8 cellular contexts compared by ENCODE assay signal in genomic region chr9:108473209-108474112, GRCh38.
DNase-seq lines count a peak whose midpoint lies in the region; ATAC-seq and TF ChIP-seq lines count a peak whose summit lies in the region.

No MANE protein-coding gene starts in this region.

- 20 to 36% methylated on average over 9 of the region's 9 CpGs for WGBS in heart right ventricle, 2 donors

- H3K36me3 Mint-ChIP-seq in activated CD4-positive, alpha-beta memory T cell treated with anti-CD3 and anti-CD28 coated beads for 36 hours, result no peaks in the 10 kb centered on the region

- H3K27ac ChIP-seq in heart right ventricle (no peak overlapping the region), left ventricle myocardium inferior (replicated peaks) (no peak overlapping the region), VCaP (peak overlapping the region; percentile 63)

- H3K4me3 ChIP-seq in heart right ventricle (no peak overlapping the region), left ventricle myocardium inferior (no peak overlapping the region)

- H3K27ac Mint-ChIP-seq in activated CD4-positive, alpha-beta memory T cell treated with anti-CD3 and anti-CD28 coated beads for 36 hours, result no peak overlapping the region

- H3K9me3 ChIP-seq in heart right ventricle (no peaks in the 10 kb centered on the region), left ventricle myocardium inferior (replicated peaks) (no peaks in the 10 kb centered on the region)

- no peaks in the 10 kb centered on the region for H3K9me3 Mint-ChIP-seq in activated CD4-positive, alpha-beta memory T cell treated with anti-CD3 and anti-CD28 coated beads for 36 hours

- POLR2A ChIA-PET in activated CD4-positive, alpha-beta memory T cell treated with anti-CD3 and anti-CD28 coated beads for 36 hours (lab: Charles Lee), result no interaction called here

- CTCF ChIA-PET in activated CD4-positive, alpha-beta memory T cell treated with anti-CD3 and anti-CD28 coated beads for 36 hours (lab: Charles Lee), result no interaction called here

- DNase-seq in heart right ventricle (no peak), left ventricle myocardium inferior (no peak), iris pigment epithelial cell (ENCODE audit: low read depth) (peak; percentile 89), posterior vena cava (ENCODE audit: low spot score) (no peak)
- DNase-seq in activated CD4-positive, alpha-beta memory T cell treated with anti-CD3 and anti-CD28 coated beads for 36 hours, result no peak

- H3K36me3 ChIP-seq in heart right ventricle, result no peaks in the 10 kb centered on the region
- H3K36me3 ChIP-seq in left ventricle myocardium inferior, result no peaks in the 10 kb centered on the region

- H3K27me3 ChIP-seq in heart right ventricle (no peaks in the 10 kb centered on the region), left ventricle myocardium inferior (ENCODE audit: low read depth) (no peaks in the 10 kb centered on the region)

- ATAC-seq in heart right ventricle (peak in 5 of 8 donors; percentile 45 to 78 (median 53)), GM19328 (IDR thresholded peaks at IDR 0.05; ENCODE audit: unreplicated experiment) (no peak), GM19351 (IDR thresholded peaks at IDR 0.05; ENCODE audit: unreplicated experiment) (no peak)

- no peak overlapping the region for H3K4me3 Mint-ChIP-seq in activated CD4-positive, alpha-beta memory T cell treated with anti-CD3 and anti-CD28 coated beads for 36 hours

- no peaks in the 10 kb centered on the region for H3K27me3 Mint-ChIP-seq in activated CD4-positive, alpha-beta memory T cell treated with anti-CD3 and anti-CD28 coated beads for 36 hours

- intact Hi-C loops in heart right ventricle (cut with DNase I) (loop anchor here in 1 of 10 donors (5.0 kb wide), 1 partner anchor 89 kb away; no protein-coding TSS in a partner anchor), left ventricle myocardium inferior (cut with micrococcal nuclease) (no loop called here), posterior vena cava (cut with DNase I) (loop anchor here in 1 of 2 donors (2.0 kb wide), 1 partner anchor 29 kb away; no protein-coding TSS in a partner anchor)
- intact Hi-C loops in activated CD4-positive, alpha-beta memory T cell treated with anti-CD3 and anti-CD28 coated beads for 36 hours (cut with micrococcal nuclease), result loop anchor here (10.0 kb wide), 1 partner anchor 91 kb away; no protein-coding TSS in a partner anchor

- peaks cover 3 to 35% (median 18%) of the 10 kb centered on the region in 9 donors for H3K4me1 ChIP-seq in heart right ventricle
- H3K4me1 ChIP-seq in left ventricle myocardium inferior, result peaks cover 17% of the 10 kb centered on the region

- TF ChIP-seq CTCF in heart right ventricle (IDR thresholded peaks at IDR 0.05) (no peak), left ventricle myocardium inferior (IDR thresholded peaks at IDR 0.05; ENCODE audit: borderline replicate concordance) (no peak), VCaP (conservative IDR thresholded peaks at IDR 0.05) (no peak)

- H3K4me1 Mint-ChIP-seq in activated CD4-positive, alpha-beta memory T cell treated with anti-CD3 and anti-CD28 coated beads for 36 hours (ENCODE audit: low read depth), result no peaks in the 10 kb centered on the region

Comparison
In these comparisons a context has a peak if more than half of its experiments do, and no peak if none do; other contexts are left out.
1. ATAC-seq: peak in heart right ventricle (5 of 8); none in GM19328 (single experiment) and GM19351 (single experiment).